Comparison of ENCODE assay signal across 26 cellular contexts in the genomic region with DNA sequence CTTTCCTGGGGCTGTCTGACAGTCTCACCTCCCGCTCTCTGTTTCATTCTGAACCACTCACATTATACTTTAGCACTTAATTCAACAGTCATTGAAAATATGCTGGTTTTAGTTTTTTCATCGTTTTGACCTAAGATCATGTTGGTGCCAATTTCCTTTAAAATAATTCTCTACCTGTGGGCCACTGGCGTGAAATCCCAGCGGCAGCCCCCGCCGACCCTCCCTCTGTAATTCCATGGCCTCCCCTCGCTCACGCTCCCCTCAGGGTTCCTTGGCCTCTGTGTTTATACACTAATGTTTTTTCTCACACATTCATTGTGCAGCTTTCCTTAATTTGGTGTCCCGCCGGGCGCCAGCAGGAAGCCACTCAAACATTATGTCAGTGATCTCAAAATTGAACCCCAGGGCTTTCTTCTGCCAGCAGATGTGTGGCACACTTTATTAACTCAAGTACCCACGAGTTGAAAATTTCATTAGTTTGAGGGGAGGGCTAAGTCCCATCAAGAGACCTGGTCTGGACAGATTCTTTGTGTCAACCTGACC. TPM values are rescaled to one million over a fixed set of nuclear protein-coding genes. Genes with fewer than 3 reads are reported as not detected.
A peak's percentile ranks its signal among the peaks of the same experiment; 100 is the strongest.
DNase-seq lines count a peak whose midpoint lies in the region; ATAC-seq and TF ChIP-seq lines count a peak whose summit lies in the region.
"Had no signal": no experiment of that assay in that cellular context is flagged by ENCODE, and none has a peak within 500 bp of the region (broad histone marks: within the 10 kb centered on the region; RNA-seq: fewer than 3 reads in every experiment).

No MANE protein-coding gene starts in this region.

- no peak overlapping the region for H2BK15ac ChIP-seq in mesenchymal stem cell (ENCODE audit: low read depth, poor library complexity, severe bottlenecking)

- H2AK5ac ChIP-seq in mesenchymal stem cell (ENCODE audit: low read length, severe bottlenecking) = no peak overlapping the region

- H3K27ac Mint-ChIP-seq in mesothelial cell of epicardium = peak overlapping the region; percentile 10
- H3K27ac Mint-ChIP-seq: activated naive CD4-positive, alpha-beta T cell treated with anti-CD3 and anti-CD28 coated beads for 36 hours; effector memory CD8-positive, alpha-beta T cell; IgD-negative memory B cell; stimulated activated naive CD8-positive, alpha-beta T cell treated with anti-CD3 and anti-CD28 coated beads, Interleukin-15, Interleukin-2, amounts not matched to agents 100 ng/mL and 50 ng/mL, for 24 hours had no signal

- ATAC-seq in SK-N-SH treated with all-trans-retinoic acid at 6 μM for 48 hours (no peak), HG02981 (IDR thresholded peaks at IDR 0.05; ENCODE audit: unreplicated experiment) (no peak)
- ATAC-seq: A549; effector memory CD8-positive, alpha-beta T cell; foreskin keratinocyte had no signal

- no peaks in the 10 kb centered on the region for H3K9me3 Mint-ChIP-seq in mesothelial cell of epicardium
- H3K9me3 Mint-ChIP-seq: activated naive CD4-positive, alpha-beta T cell treated with anti-CD3 and anti-CD28 coated beads for 36 hours; effector memory CD8-positive, alpha-beta T cell; stimulated activated naive CD8-positive, alpha-beta T cell treated with anti-CD3 and anti-CD28 coated beads, Interleukin-15, Interleukin-2, amounts not matched to agents 100 ng/mL and 50 ng/mL, for 24 hours had no signal

- no peak overlapping the region for H4K91ac ChIP-seq in mesenchymal stem cell (ENCODE audit: low read length)

- in situ Hi-C loops in mammary epithelial cell (cut with MboI; ENCODE audit: low sequenced_read_pairs in 2 of 2) = no loop called here

- H3K4me2 ChIP-seq in SK-N-SH (no peak overlapping the region), mammary epithelial cell (ENCODE audit: insufficient read depth, low read depth, low read length) (no peak overlapping the region), mesenchymal stem cell (ENCODE audit: low read length, poor library complexity, severe bottlenecking) (no peak overlapping the region)
- H3K4me2 ChIP-seq: A549 had no signal

- POLR2A ChIA-PET in SK-N-SH (lab: Yijun Ruan, JAX) = no interaction called here

- TF ChIP-seq CTCF in SK-N-SH (IDR thresholded peaks at IDR 0.05) (no peak), mesothelial cell of epicardium (IDR thresholded peaks at IDR 0.05; ENCODE audit: unreplicated experiment) (no peak), vagina (IDR thresholded peaks at IDR 0.05) (no peak), mammary epithelial cell (conservative IDR thresholded peaks at IDR 0.05 in 1 of 2, IDR thresholded peaks at IDR 0.05 in 1 of 2; ENCODE audit: extremely low read depth in 1 of 2, insufficient read depth in 1 of 2, low read depth in 1 of 2, low read length in 2 of 2) (no peak)

- H3K79me2 ChIP-seq in SK-N-SH (ENCODE audit: insufficient read depth) = no peaks in the 10 kb centered on the region
- H3K79me2 ChIP-seq in mammary epithelial cell (ENCODE audit: insufficient read depth, low read length) = no peaks in the 10 kb centered on the region

- no peaks in the 10 kb centered on the region for H3K9me2 ChIP-seq in SK-N-SH

- no peak overlapping the region for H2BK12ac ChIP-seq in mesenchymal stem cell (ENCODE audit: low read length in 2 of 2)

- no peak overlapping the region for H3K4ac ChIP-seq in mesenchymal stem cell (ENCODE audit: low read depth in 1 of 2, low read length in 2 of 2)

- H3K27me3 Mint-ChIP-seq in mesothelial cell of epicardium (ENCODE audit: low read depth) = no peaks in the 10 kb centered on the region
- H3K27me3 Mint-ChIP-seq: stimulated activated naive CD8-positive, alpha-beta T cell treated with anti-CD3 and anti-CD28 coated beads, Interleukin-15, Interleukin-2, amounts not matched to agents 100 ng/mL and 50 ng/mL, for 24 hours had no signal

- no peak overlapping the region for H3K4me3 Mint-ChIP-seq in mesothelial cell of epicardium
- H3K4me3 Mint-ChIP-seq: activated naive CD4-positive, alpha-beta T cell treated with anti-CD3 and anti-CD28 coated beads for 36 hours; effector memory CD8-positive, alpha-beta T cell; IgD-negative memory B cell; stimulated activated naive CD8-positive, alpha-beta T cell treated with anti-CD3 and anti-CD28 coated beads, Interleukin-15, Interleukin-2, amounts not matched to agents 100 ng/mL and 50 ng/mL, for 24 hours had no signal

- 57% methylated on average over 12 of the region's 12 CpGs for WGBS in SK-N-SH (ENCODE audit: low lambda C conversion rate)
- 69% methylated on average over 6 of the region's 12 CpGs for WGBS in mammary epithelial cell (ENCODE audit: low coverage, missing lambda C conversion rate)
- WGBS in mesenchymal stem cell = 93% methylated on average over 11 of the region's 12 CpGs

- dilution Hi-C loops in mammary epithelial cell (cut with HindIII; ENCODE audit: low sequenced_read_pairs) = no loop called here

- H4K20me1 ChIP-seq in SK-N-SH (ENCODE audit: insufficient read depth) = no peaks in the 10 kb centered on the region
- H4K20me1 ChIP-seq in mammary epithelial cell (ENCODE audit: insufficient read depth, low read length) = no peaks in the 10 kb centered on the region

- TF ChIP-seq RAD21 in SK-N-SH (IDR thresholded peaks at IDR 0.05; ENCODE audit: low read length) = no peak

- H3K9ac ChIP-seq in SK-N-SH (no peak overlapping the region), mammary epithelial cell (ENCODE audit: insufficient read depth, low read length) (no peak overlapping the region), mesenchymal stem cell (ENCODE audit: low read length) (no peak overlapping the region)

- no TSS peak for BruUV-seq in mammary epithelial cell (replicated peaks; lab: Mats Ljungman, UMichigan)

- no peak overlapping the region for H3K23ac ChIP-seq in mesenchymal stem cell (ENCODE audit: low read length in 2 of 2)

- H3F3A ChIP-seq in SK-N-SH (replicated peaks; ENCODE audit: insufficient read depth) = no peaks in the 10 kb centered on the region

- H3K36me3 ChIP-seq in SK-N-SH (replicated peaks in 1 of 2; ENCODE audit: control insufficient read depth in 1 of 2, insufficient read depth in 2 of 2, low read length in 1 of 2) (no peaks in the 10 kb centered on the region), vagina (no peaks in the 10 kb centered on the region), mammary epithelial cell (ENCODE audit: insufficient read depth, low read length) (no peaks in the 10 kb centered on the region), mesenchymal stem cell (ENCODE audit: control insufficient read depth in 1 of 2, insufficient read depth in 2 of 2, low read depth in 1 of 2, low read length in 2 of 2) (no peaks in the 10 kb centered on the region)
- H3K36me3 ChIP-seq: esophagus muscularis mucosa, SJSA1 had no signal

- no peak overlapping the region for H3K18ac ChIP-seq in mesenchymal stem cell (ENCODE audit: low read depth in 1 of 2, low read length in 2 of 2)

- no peak overlapping the region for H3K14ac ChIP-seq in mesenchymal stem cell (ENCODE audit: low read length in 2 of 2)

- H3K9me3 ChIP-seq in SK-N-SH (no peaks in the 10 kb centered on the region), vagina (no peaks in the 10 kb centered on the region), mammary epithelial cell (replicated peaks; ENCODE audit: insufficient read depth, low read length) (no peaks in the 10 kb centered on the region), mesenchymal stem cell (ENCODE audit: control insufficient read depth, low read length) (no peaks in the 10 kb centered on the region)
- H3K9me3 ChIP-seq: A549, esophagus muscularis mucosa, SJSA1 had no signal

- H2BK120ac ChIP-seq in mesenchymal stem cell (ENCODE audit: low read depth, low read length) = no peak overlapping the region

- H3K27me3 ChIP-seq in SK-N-SH (ENCODE audit: insufficient read depth) = no peaks in the 10 kb centered on the region
- H3K27me3 ChIP-seq in vagina = no peaks in the 10 kb centered on the region
- H3K27me3 ChIP-seq in mammary epithelial cell (ENCODE audit: insufficient read depth, low read length) = no peaks in the 10 kb centered on the region
- peaks cover 0 to under 1% of the 10 kb centered on the region in 2 experiments for H3K27me3 ChIP-seq in mesenchymal stem cell (ENCODE audit: control insufficient read depth in 1 of 2, insufficient read depth in 1 of 2, low read length in 2 of 2)
- H3K27me3 ChIP-seq: esophagus muscularis mucosa, foreskin keratinocyte, SJSA1 had no signal

- CTCF ChIA-PET in SK-N-SH (lab: Yijun Ruan, JAX) (interaction anchor here (0.8 to 2.3 kb wide), 3 partner anchors 27 to 329 kb away, joined by 5 to 18 read pairs (median 7); no protein-coding TSS in a partner anchor), mammary epithelial cell (lab: Charles Lee; ENCODE audit: low non-redundant PET) (no interaction called here)

- peak in 1 of 2 experiments; percentile 46; a peak in 1 of 4 replicates for TF ChIP-seq EP300 in SK-N-SH (IDR thresholded peaks at IDR 0.05; ENCODE audit: borderline replicate concordance in 1 of 2, low read depth in 1 of 2, low read length in 1 of 2)

- intact Hi-C loops in vagina (cut with DNase I) (no loop called here), mammary epithelial cell (cut with micrococcal nuclease) (no loop called here)

- no peak overlapping the region for H4K8ac ChIP-seq in mesenchymal stem cell (ENCODE audit: low read length)

- H3K4me1 ChIP-seq in SK-N-SH (ENCODE audit: control insufficient read depth in 1 of 2, insufficient read depth in 2 of 2, low read depth in 1 of 2, low read length in 1 of 2) (peaks cover 0 to 44% of the 10 kb centered on the region in 2 experiments; a peak in 2 of 4 replicates), vagina (peaks cover 43% of the 10 kb centered on the region), mammary epithelial cell (ENCODE audit: insufficient read depth, low read length) (no peaks in the 10 kb centered on the region), mesenchymal stem cell (ENCODE audit: control insufficient read depth, insufficient read depth, low read depth, low read length) (peaks cover 15% of the 10 kb centered on the region)
- H3K4me1 ChIP-seq: A549, foreskin keratinocyte, SJSA1 had no signal

- H2AFZ ChIP-seq in SK-N-SH (ENCODE audit: low read depth) (no peak overlapping the region), mammary epithelial cell (ENCODE audit: low read depth, low read length) (no peak overlapping the region), mesenchymal stem cell (ENCODE audit: low read depth, low read length) (no peak overlapping the region)

- no peaks in the 10 kb centered on the region for H3K36me3 Mint-ChIP-seq in mesothelial cell of epicardium
- H3K36me3 Mint-ChIP-seq: IgD-negative memory B cell had no signal

- no peaks in the 10 kb centered on the region for H3K79me1 ChIP-seq in mesenchymal stem cell (replicated peaks; ENCODE audit: low read length, poor library complexity, severe bottlenecking)

- H3K4me3 ChIP-seq in SK-N-SH (ENCODE audit: low read depth in 2 of 2, low read length in 1 of 2) = no peak overlapping the region
- H3K4me3 ChIP-seq in vagina = no peak overlapping the region
- H3K4me3 ChIP-seq in mammary epithelial cell (replicated peaks in 1 of 3; ENCODE audit: insufficient read depth in 1 of 3, low read depth in 2 of 3, low read length in 3 of 3) = no peak overlapping the region
- H3K4me3 ChIP-seq in mesenchymal stem cell (ENCODE audit: insufficient read depth in 1 of 2, low read depth in 1 of 2, low read length in 2 of 2) = no peak overlapping the region
- H3K4me3 ChIP-seq: A549, coronary artery, esophagus muscularis mucosa, lung, SJSA1 had no signal

- H3K27ac ChIP-seq in SK-N-SH (ENCODE audit: low read depth in 2 of 2, low read length in 1 of 2) = peak overlapping the region in 1 of 2 experiments; percentile 22; a peak in 1 of 4 replicates
- peak overlapping the region; percentile 65 for H3K27ac ChIP-seq in vagina
- no peak overlapping the region for H3K27ac ChIP-seq in mammary epithelial cell (ENCODE audit: insufficient read depth, low read depth, low read length)
- H3K27ac ChIP-seq in mesenchymal stem cell (ENCODE audit: low read length, poor library complexity, severe bottlenecking) = no peak overlapping the region
- H3K27ac ChIP-seq: A549, foreskin keratinocyte, SJSA1 had no signal

- H2BK5ac ChIP-seq in mesenchymal stem cell (ENCODE audit: low read depth, low read length, poor library complexity, severe bottlenecking) = no peak overlapping the region

- no peak for TF ChIP-seq POLR2A in vagina (IDR thresholded peaks at IDR 0.05)

- DNase-seq in SK-N-SH (peak; percentile 35), NCI-H524 (lab: John Stamatoyannopoulos, UW) (peak; percentile 91 to 96), mesothelial cell of epicardium (ENCODE audit: low spot score in 2 of 2, unreplicated experiment in 2 of 2) (no peak), vagina (ENCODE audit: extremely low spot score in 2 of 2) (no peak), mammary epithelial cell (no peak), mesenchymal stem cell (no peak)
- DNase-seq: activated CD4-positive, alpha-beta T cell treated with anti-CD3 and anti-CD28 coated beads, Interleukin-2, amount 50 U/mL, for 4 hours; activated CD4-positive, CD25-positive, alpha-beta regulatory T cell; activated naive CD4-positive, alpha-beta T cell treated with anti-CD3 and anti-CD28 coated beads for 36 hours; effector memory CD8-positive, alpha-beta T cell; foreskin keratinocyte; kidney glomerular epithelial cell; NCI-H1092; NCI-H2029 treated with DMSO at 0.1 percent for 48 hours; NCI-H526 treated with DMSO at 0.1 percent for 48 hours; RPMI8226; T-helper 1 cell had no signal

- peaks cover 26% of the 10 kb centered on the region for H3K4me1 Mint-ChIP-seq in mesothelial cell of epicardium

RNA-seq across cellular contexts. Expression of gene APOB, which starts 53.4 kb away (rescaled TPM):
- polyA plus RNA-seq in SK-N-SH (2012; rRNA removed) (not detected in 2 replicates), mammary epithelial cell (not detected)
- under 0.01 TPM in 1 of 2 replicates, not detected in the other for polyA plus RNA-seq in SK-N-SH (2012; cell fraction: cytosol; rRNA removed)
- polyA plus RNA-seq in SK-N-SH (2012; cell fraction: nucleus; rRNA removed) = under 0.01 TPM in 1 of 2 replicates, not detected in the other
- total RNA-seq in mesothelial cell of epicardium (0.13 to 0.23 TPM (median 0.22 TPM) in 3 replicates), vagina (not detected), mammary epithelial cell (not detected)
- polyA minus RNA-seq in mammary epithelial cell = 1.8 TPM
- 0.03 TPM for polyA plus RNA-seq in mesenchymal stem cell (2013, experiment 1 of 2)
- 0.04 TPM for polyA plus RNA-seq in mesenchymal stem cell (2013, experiment 2 of 2)
- total RNA-seq: activated naive CD4-positive, alpha-beta T cell treated with anti-CD3 and anti-CD28 coated beads for 36 hours; foreskin keratinocyte; SJSA1 had no signal
- polyA plus RNA-seq: foreskin keratinocyte, IgD-negative memory B cell had no signal

Comparison
In these comparisons a context has a peak if more than half of its experiments do, and no peak if none do; other contexts are left out.
1. DNase-seq: peak in SK-N-SH (single experiment) and NCI-H524 (2 of 2); none in mesothelial cell of epicardium (0 of 2), vagina (0 of 2), mammary epithelial cell (single experiment) and mesenchymal stem cell (single experiment).